ENCODE assay signal across 20 cellular contexts in genomic region chr10:73083234-73083633, GRCh38. TPM values are rescaled to one million over a fixed set of nuclear protein-coding genes. Genes with fewer than 3 reads are reported as not detected.
DNase-seq lines count a peak whose midpoint lies in the region; ATAC-seq, FAIRE-seq and TF ChIP-seq lines count a peak whose summit lies in the region.
"Had no signal": no experiment of that assay in that cellular context is flagged by ENCODE, and none has a peak within 500 bp of the region (broad histone marks: within the 10 kb centered on the region; RNA-seq: fewer than 3 reads in every experiment).

No MANE protein-coding gene starts in this region.

- 38 to 45% (median 41%) methylated on average over 2 of the region's 2 CpGs for WGBS in small intestine, 3 donors

- FAIRE-seq in small intestine (lab: Jason Lieb, UNC), result no peak
- FAIRE-seq: bronchial epithelial cell, D721Med, RCC 7860 had no signal

- H3K27ac ChIP-seq in brain microvascular endothelial cell, result peak overlapping the region; percentile 2
- peak overlapping the region; percentile 27 for H3K27ac ChIP-seq in left ventricle myocardium inferior (replicated peaks)
- H3K27ac ChIP-seq in small intestine (ENCODE audit: low read depth in 1 of 2, low read length in 1 of 2), result no peak overlapping the region
- H3K27ac ChIP-seq: esophagus squamous epithelium, parathyroid adenoma, transverse colon had no signal

- H3K4me1 ChIP-seq in left ventricle myocardium inferior (peaks cover 53% of the 10 kb centered on the region), small intestine (ENCODE audit: control insufficient read depth in 2 of 2, insufficient read depth in 1 of 2, low read depth in 1 of 2, low read length in 1 of 2) (peaks cover 0 to 3% of the 10 kb centered on the region in 2 donors)
- H3K4me1 ChIP-seq: parathyroid adenoma had no signal

- in situ Hi-C loops in brain microvascular endothelial cell (cut with HindIII; ENCODE audit: low pct_ligation_motif_present, low sequenced_read_pairs), result no loop called here

- H3K9me3 ChIP-seq in left ventricle myocardium inferior (replicated peaks) (no peaks in the 10 kb centered on the region), small intestine (ENCODE audit: control insufficient read depth, low read depth) (no peaks in the 10 kb centered on the region)
- H3K9me3 ChIP-seq: esophagus squamous epithelium, transverse colon had no signal

- DNase-seq in LHCN-M2 (ENCODE audit: low read depth), result peak; percentile 21
- no peak for DNase-seq in brain microvascular endothelial cell
- DNase-seq in left ventricle myocardium inferior, result no peak
- peak; percentile 7 for DNase-seq in small intestine
- DNase-seq in NCI-H2081 (lab: John Stamatoyannopoulos, UW), result no peak
- DNase-seq: effector CD4-positive, alpha-beta T cell; esophagus squamous epithelium; KG1; NCI-H1417; SW 1271; transverse colon had no signal

- H3K27me3 ChIP-seq in brain microvascular endothelial cell (replicated peaks), result no peaks in the 10 kb centered on the region
- no peaks in the 10 kb centered on the region for H3K27me3 ChIP-seq in left ventricle myocardium inferior (ENCODE audit: low read depth)
- no peaks in the 10 kb centered on the region for H3K27me3 ChIP-seq in small intestine (ENCODE audit: control insufficient read depth in 2 of 2, insufficient read depth in 2 of 2, low read length in 2 of 2)
- H3K27me3 ChIP-seq: esophagus squamous epithelium, transverse colon had no signal

- intact Hi-C loops in left ventricle myocardium inferior (cut with micrococcal nuclease), result no loop called here

- H3K36me3 ChIP-seq in brain microvascular endothelial cell (replicated peaks), result no peaks in the 10 kb centered on the region
- peaks cover 6% of the 10 kb centered on the region for H3K36me3 ChIP-seq in left ventricle myocardium inferior
- no peaks in the 10 kb centered on the region for H3K36me3 ChIP-seq in small intestine (ENCODE audit: control insufficient read depth in 2 of 2, insufficient read depth in 2 of 2, low read length in 2 of 2)
- H3K36me3 ChIP-seq: esophagus squamous epithelium, transverse colon had no signal

- ATAC-seq in GM18858 (IDR thresholded peaks at IDR 0.05; ENCODE audit: unreplicated experiment), result no peak
- ATAC-seq in GM19324 (IDR thresholded peaks at IDR 0.05; ENCODE audit: low FRiP score, unreplicated experiment), result no peak
- ATAC-seq: activated naive CD4-positive, alpha-beta T cell treated with anti-CD3 and anti-CD28 coated beads, Interleukin-2, amount 50 U/mL, for 72 hours; HCT116; stimulated activated memory B cell treated with anti-CD40 and anti-IgM and Interleukin-4, amounts not matched to agents 10 μg/mL and 1 μg/mL and 100 μg/mL, for 72 hours had no signal

- H3K4me3 ChIP-seq in brain microvascular endothelial cell (ENCODE audit: low read depth, low read length), result no peak overlapping the region
- H3K4me3 ChIP-seq in left ventricle myocardium inferior, result no peak overlapping the region
- H3K4me3 ChIP-seq in small intestine (ENCODE audit: low read depth in 1 of 2, low read length in 2 of 2), result no peak overlapping the region
- H3K4me3 ChIP-seq: esophagus squamous epithelium, transverse colon had no signal

- TF ChIP-seq CTCF in brain microvascular endothelial cell (IDR thresholded peaks at IDR 0.05; ENCODE audit: low read depth, low read length, missing control alignments), result no peak
- TF ChIP-seq CTCF in left ventricle myocardium inferior (IDR thresholded peaks at IDR 0.05; ENCODE audit: borderline replicate concordance), result no peak

RNA-seq across cellular contexts. Expression of gene P4HA1, which starts 13.4 kb away (rescaled TPM):
- total RNA-seq in LHCN-M2 (2014; rRNA removed) (124 and 139 TPM in 2 replicates), left ventricle myocardium inferior (97.1 TPM)
- 53.4 TPM for polyA plus RNA-seq in LHCN-M2 (2012)
- polyA plus RNA-seq in small intestine, result 10 to 100 TPM in 1 of 3 donors, 1 to 10 TPM in 2; 2.7 to 10.6 (median 3.0) TPM

RNA-seq across cellular contexts. Expression of gene NUDT13, which starts 27.0 kb away (rescaled TPM):
- 2.9 TPM in 2 replicates for total RNA-seq in LHCN-M2 (2014; rRNA removed)
- polyA plus RNA-seq in LHCN-M2 (2012), result 1.7 TPM
- 5.6 TPM for total RNA-seq in left ventricle myocardium inferior
- polyA plus RNA-seq in small intestine, result 1 to 10 TPM; 1.9 to 2.4 (median 2.0) TPM

Comparison
In these comparisons a context has a peak if more than half of its experiments do, and no peak if none do; other contexts are left out.
1. DNase-seq: peak in LHCN-M2 (single experiment) and small intestine (single experiment); none in brain microvascular endothelial cell (single experiment), left ventricle myocardium inferior (single experiment) and NCI-H2081 (0 of 2).
2. H3K27ac ChIP-seq: peak in brain microvascular endothelial cell (single experiment) and left ventricle myocardium inferior (single experiment); none in small intestine (0 of 2).